In genomic region chr5:34008721-34009120, GRCh38 we compare ENCODE assay signal across 2 cellular contexts.
TF ChIP-seq lines count a peak whose summit lies in the region.

No MANE protein-coding gene starts in this region.

TF ChIP-seq in HEK293, 187 proteins besides CTCF, POLR2A, EP300 and RAD21:
- TF ChIP-seq ZNF335 (tag by site-specific recombination; conservative IDR thresholded peaks at IDR 0.05) (peak; percentile 93), PRDM6 (tag by site-specific recombination; IDR thresholded peaks at IDR 0.05) (0 out of 2 replicates have a peak, but pooled peaks have one; percentile 14), ZNF629 (tag by site-specific recombination; IDR thresholded peaks at IDR 0.05) (no peak)

TF ChIP-seq in HepG2, 621 proteins besides CTCF, POLR2A, EP300 and RAD21:
- TF ChIP-seq ZNF709 (CRISPR knock-in tag; IDR thresholded peaks at IDR 0.05) (0 out of 2 replicates have a peak, but pooled peaks have one; percentile 2), ZNF574 (CRISPR knock-in tag; IDR thresholded peaks at IDR 0.05) (no peak), CREB1 (IDR thresholded peaks at IDR 0.05) (no peak), CREB1 (CRISPR knock-in tag; IDR thresholded peaks at IDR 0.05) (peak; percentile 0; the same call in 1 of the 2 replicates)
